In genomic region chr5:53024535-53024934, GRCh38 we compare ENCODE assay signal across 24 cellular contexts. TPM values are rescaled to one million over a fixed set of nuclear protein-coding genes. Genes with fewer than 3 reads are reported as not detected.
DNase-seq lines count a peak whose midpoint lies in the region; ATAC-seq, FAIRE-seq and TF ChIP-seq lines count a peak whose summit lies in the region.
"Had no signal": no experiment of that assay in that cellular context is flagged by ENCODE, and none has a peak within 500 bp of the region (broad histone marks: within the 10 kb centered on the region; RNA-seq: fewer than 3 reads in every experiment).

No MANE protein-coding gene starts in this region.

- H3K27ac Mint-ChIP-seq in activated CD8-positive, alpha-beta memory T cell treated with anti-CD3 and anti-CD28 coated beads, Interleukin-2, amount 10 ng/mL, durations not matched to agents 7 days and 5 days: no peak overlapping the region
- H3K27ac Mint-ChIP-seq: activated naive CD4-positive, alpha-beta T cell treated with anti-CD3 and anti-CD28 coated beads, Interleukin-2, amount 50 U/mL, for 72 hours; CD4-positive, CD25-positive, alpha-beta regulatory T cell; memory B cell; naive thymus-derived CD8-positive, alpha-beta T cell; stimulated activated naive CD8-positive, alpha-beta T cell treated with anti-CD3 and anti-CD28 coated beads, Interleukin-15, Interleukin-2, amounts not matched to agents 100 ng/mL and 50 ng/mL, for 24 hours; type B pancreatic cell had no signal

- H3K27me3 ChIP-seq in HepG2 (ENCODE audit: control insufficient read depth in 1 of 2, insufficient read depth in 2 of 2, low read length in 2 of 2): no peaks in the 10 kb centered on the region
- no peaks in the 10 kb centered on the region for H3K27me3 ChIP-seq in right lobe of liver
- no peaks in the 10 kb centered on the region for H3K27me3 ChIP-seq in brain microvascular endothelial cell (replicated peaks)
- no peaks in the 10 kb centered on the region for H3K27me3 ChIP-seq in lower lobe of right lung (ENCODE audit: low read depth)
- H3K27me3 ChIP-seq: MG63 had no signal

- H3K9me3 ChIP-seq in HepG2 (ENCODE audit: low read length) (no peaks in the 10 kb centered on the region), right lobe of liver (no peaks in the 10 kb centered on the region), lower lobe of right lung (no peaks in the 10 kb centered on the region)
- H3K9me3 ChIP-seq: MG63 had no signal

- 95% methylated on average over 4 of the region's 4 CpGs for WGBS in HepG2 (ENCODE audit: low lambda C conversion rate)
- 61% methylated on average over 4 of the region's 4 CpGs for WGBS in right lobe of liver (ENCODE audit: insufficient coverage, low coverage, low lambda C conversion rate, missing lambda C conversion rate)

- DNase-seq in HepG2 (ENCODE audit: low spot score) (no peak), right lobe of liver (no peak), brain microvascular endothelial cell (no peak), lower lobe of right lung (no peak), AG08396 (ENCODE audit: low spot score) (no peak)
- DNase-seq in activated CD4-positive, alpha-beta T cell treated with anti-CD3 and anti-CD28 coated beads for 1 hour: no peak
- no peak for DNase-seq in activated CD8-positive, alpha-beta memory T cell treated with anti-CD3 and anti-CD28 coated beads, Interleukin-2, amount 10 ng/mL, durations not matched to agents 7 days and 5 days
- DNase-seq: ACHN; erythroblast; kidney glomerular epithelial cell; naive thymus-derived CD8-positive, alpha-beta T cell; NCI-H1436 treated with DMSO at 0.1 percent for 48 hours; NCI-H2171; retina; Right ventricle myocardium superior; stimulated activated CD4-positive, alpha-beta T cell treated with anti-CD3 and anti-CD28 coated beads, Interleukin-12 subunit alpha, Interleukin-12 subunit beta, amount 100 ng/mL, for 4 hours had no signal

- POLR2A ChIA-PET in HepG2 (lab: Yijun Ruan, JAX): interaction anchor here (2.4 kb wide), 1 partner anchor 7 kb away, joined by 8 read pairs; no protein-coding TSS in a partner anchor

- H3K4me3 Mint-ChIP-seq in activated CD8-positive, alpha-beta memory T cell treated with anti-CD3 and anti-CD28 coated beads, Interleukin-2, amount 10 ng/mL, durations not matched to agents 7 days and 5 days: no peak overlapping the region
- H3K4me3 Mint-ChIP-seq: CD4-positive, CD25-positive, alpha-beta regulatory T cell; memory B cell; naive thymus-derived CD8-positive, alpha-beta T cell; stimulated activated naive CD8-positive, alpha-beta T cell treated with anti-CD3 and anti-CD28 coated beads, Interleukin-15, Interleukin-2, amounts not matched to agents 100 ng/mL and 50 ng/mL, for 24 hours; type B pancreatic cell had no signal

- H3K9me3 Mint-ChIP-seq in activated CD8-positive, alpha-beta memory T cell treated with anti-CD3 and anti-CD28 coated beads, Interleukin-2, amount 10 ng/mL, durations not matched to agents 7 days and 5 days (ENCODE audit: low read depth): no peaks in the 10 kb centered on the region
- H3K9me3 Mint-ChIP-seq: activated naive CD4-positive, alpha-beta T cell treated with anti-CD3 and anti-CD28 coated beads, Interleukin-2, amount 50 U/mL, for 72 hours; CD4-positive, CD25-positive, alpha-beta regulatory T cell; memory B cell; naive thymus-derived CD8-positive, alpha-beta T cell; stimulated activated naive CD8-positive, alpha-beta T cell treated with anti-CD3 and anti-CD28 coated beads, Interleukin-15, Interleukin-2, amounts not matched to agents 100 ng/mL and 50 ng/mL, for 24 hours; type B pancreatic cell had no signal

- intact Hi-C loops in HepG2 (cut with micrococcal nuclease; ENCODE audit: unreplicated experiment) (no loop called here), right lobe of liver (cut with DNase I) (no loop called here), lower lobe of right lung (cut with DNase I) (no loop called here)

- peaks cover 94% of the 10 kb centered on the region for H3K4me1 ChIP-seq in HepG2 (ENCODE audit: insufficient read depth, low read length)
- H3K4me1 ChIP-seq in right lobe of liver: no peaks in the 10 kb centered on the region
- H3K4me1 ChIP-seq in lower lobe of right lung: peaks cover 32% of the 10 kb centered on the region

- in situ Hi-C loops in HepG2 (cut with HindIII; ENCODE audit: extremely low pct_ligation_motif_present, low pct_unique_long_range_greater_than_20kb) (no loop called here), brain microvascular endothelial cell (cut with HindIII; ENCODE audit: low pct_ligation_motif_present, low sequenced_read_pairs) (no loop called here)

- no TSS peak for BruUV-seq in HepG2 (replicated peaks; lab: Mats Ljungman, UMichigan)

- H3K4me2 ChIP-seq in HepG2 (ENCODE audit: low read depth, low read length): peak overlapping the region; percentile 11; the same call in 1 of the 2 replicates

- H3K9ac ChIP-seq in HepG2 (ENCODE audit: insufficient read depth, low read depth, low read length): no peak overlapping the region

- TF ChIP-seq POLR2A in HepG2 (IDR thresholded peaks at IDR 0.05; ENCODE audit: insufficient read depth in 1 of 2, low read depth in 2 of 2, low read length in 2 of 2) (no peak), right lobe of liver (IDR thresholded peaks at IDR 0.05) (no peak)

- peaks cover 3% of the 10 kb centered on the region; the same call in 1 of the 2 replicates for H4K20me1 ChIP-seq in HepG2 (ENCODE audit: insufficient read depth, low read length)

- no peak for FAIRE-seq in HepG2 (lab: Jason Lieb, UNC)
- FAIRE-seq: H54 had no signal

- no peak for TF ChIP-seq RAD21 in HepG2 (CRISPR knock-in tag; IDR thresholded peaks at IDR 0.05)

- H3K27ac ChIP-seq in HepG2 (ENCODE audit: extremely low read length, insufficient read depth, low read length) (no peak overlapping the region), right lobe of liver (no peak overlapping the region), brain microvascular endothelial cell (peak overlapping the region; percentile 58), lower lobe of right lung (peak overlapping the region; percentile 8)

- H3K4me3 ChIP-seq in HepG2 (replicated peaks in 1 of 3; ENCODE audit: insufficient read depth in 1 of 3, low read depth in 2 of 3, low read length in 3 of 3) (no peak overlapping the region), right lobe of liver (no peak overlapping the region), brain microvascular endothelial cell (ENCODE audit: low read depth, low read length) (no peak overlapping the region), lower lobe of right lung (no peak overlapping the region)
- H3K4me3 ChIP-seq: MG63 had no signal

- no peak overlapping the region for H2AFZ ChIP-seq in HepG2 (ENCODE audit: low read length)

- H3K27me3 Mint-ChIP-seq in activated CD8-positive, alpha-beta memory T cell treated with anti-CD3 and anti-CD28 coated beads, Interleukin-2, amount 10 ng/mL, durations not matched to agents 7 days and 5 days: no peaks in the 10 kb centered on the region
- H3K27me3 Mint-ChIP-seq: type B pancreatic cell had no signal

- H3K36me3 ChIP-seq in HepG2 (replicated peaks in 1 of 2; ENCODE audit: control insufficient read depth in 1 of 2, insufficient read depth in 2 of 2, low read length in 2 of 2) (peaks cover 5 to 26% of the 10 kb centered on the region in 2 experiments; a peak in 3 of 5 replicates), right lobe of liver (no peaks in the 10 kb centered on the region), brain microvascular endothelial cell (replicated peaks) (peaks cover 5% of the 10 kb centered on the region), lower lobe of right lung (no peaks in the 10 kb centered on the region)
- H3K36me3 ChIP-seq: MG63 had no signal

- peaks cover 66% of the 10 kb centered on the region for H3K79me2 ChIP-seq in HepG2 (ENCODE audit: insufficient read depth, low read length)

- TF ChIP-seq EP300 in HepG2 (IDR thresholded peaks at IDR 0.05; ENCODE audit: low read depth in 2 of 2, low read length in 2 of 2) (no peak), HepG2 (CRISPR knock-in tag; IDR thresholded peaks at IDR 0.05; ENCODE audit: borderline replicate concordance) (no peak)

- no peak for TF ChIP-seq CTCF in HepG2 (CRISPR knock-in tag; IDR thresholded peaks at IDR 0.05)
- no peak for TF ChIP-seq CTCF in right lobe of liver (IDR thresholded peaks at IDR 0.05)
- no peak for TF ChIP-seq CTCF in brain microvascular endothelial cell (IDR thresholded peaks at IDR 0.05; ENCODE audit: low read depth, low read length, missing control alignments)
- TF ChIP-seq CTCF in lower lobe of right lung (IDR thresholded peaks at IDR 0.05): no peak

- ATAC-seq in HepG2: no peak
- ATAC-seq in right lobe of liver: no peak
- ATAC-seq in lower lobe of right lung: peak in 1 of 2 donors; percentile 14
- ATAC-seq in HG02763 (IDR thresholded peaks at IDR 0.05; ENCODE audit: unreplicated experiment): no peak
- ATAC-seq in activated CD8-positive, alpha-beta memory T cell treated with anti-CD3 and anti-CD28 coated beads, Interleukin-2, amount 10 ng/mL, durations not matched to agents 7 days and 5 days: no peak
- ATAC-seq: naive thymus-derived CD8-positive, alpha-beta T cell had no signal

- CTCF ChIA-PET in HepG2 (lab: Yijun Ruan, JAX; ENCODE audit: low intra/inter-chr PET ratio, low total read pairs): no interaction called here
- CTCF ChIA-PET in activated CD8-positive, alpha-beta memory T cell treated with anti-CD3 and anti-CD28 coated beads, Interleukin-2, amount 10 ng/mL, durations not matched to agents 7 days and 5 days (lab: Charles Lee): interaction anchor here (0.9 to 2.5 kb wide), 8 partner anchors 8 to 76 kb away, joined by 3 to 7 read pairs (median 4); no protein-coding TSS in a partner anchor

- H3K4me1 Mint-ChIP-seq in activated CD8-positive, alpha-beta memory T cell treated with anti-CD3 and anti-CD28 coated beads, Interleukin-2, amount 10 ng/mL, durations not matched to agents 7 days and 5 days: peaks cover 15% of the 10 kb centered on the region
- H3K4me1 Mint-ChIP-seq: CD4-positive, CD25-positive, alpha-beta regulatory T cell; memory B cell; naive thymus-derived CD8-positive, alpha-beta T cell had no signal

- H3K36me3 Mint-ChIP-seq in activated CD8-positive, alpha-beta memory T cell treated with anti-CD3 and anti-CD28 coated beads, Interleukin-2, amount 10 ng/mL, durations not matched to agents 7 days and 5 days: peaks cover 40% of the 10 kb centered on the region
- H3K36me3 Mint-ChIP-seq: activated naive CD4-positive, alpha-beta T cell treated with anti-CD3 and anti-CD28 coated beads, Interleukin-2, amount 50 U/mL, for 72 hours; CD4-positive, CD25-positive, alpha-beta regulatory T cell; memory B cell; naive thymus-derived CD8-positive, alpha-beta T cell; type B pancreatic cell had no signal

RNA-seq across cellular contexts. Expression of gene ITGA2, which starts 35.4 kb away (rescaled TPM):
- total RNA-seq in HepG2 (2016; rRNA removed; fragmentation: Illumina TruSeq; extraction: Trizol): 10.2 and 15.8 TPM in 2 replicates
- total RNA-seq in HepG2 (2016; cell fraction: cytosol; rRNA removed; fragmentation: Illumina TruSeq; extraction: Trizol; ENCODE audit: low read depth): 0.79 and 0.91 TPM in 2 replicates
- total RNA-seq in HepG2 (2016; cell fraction: insoluble cytoplasmic fraction; rRNA removed; fragmentation: Illumina TruSeq; extraction: Trizol): 9.7 and 15.3 TPM in 2 replicates
- total RNA-seq in HepG2 (2016; cell fraction: membrane; rRNA removed; fragmentation: Illumina TruSeq; extraction: Trizol): 2.3 and 3.0 TPM in 2 replicates
- total RNA-seq in HepG2 (2016; cell fraction: nucleus; rRNA removed; fragmentation: Illumina TruSeq; extraction: Trizol): 25.3 and 27.8 TPM in 2 replicates
- polyA plus RNA-seq in HepG2 (2011; rRNA removed): 49.3 and 58.3 TPM in 2 replicates
- 24.9 and 38.8 TPM in 2 replicates for polyA plus RNA-seq in HepG2 (2011; cell fraction: cytosol; rRNA removed)
- polyA plus RNA-seq in HepG2 (2011; cell fraction: nucleus; rRNA removed): 27.4 and 30.0 TPM in 2 replicates
- polyA plus RNA-seq in HepG2 (2012): 40.3 and 49.9 TPM in 2 replicates
- 0.17 and 0.20 TPM in 2 replicates for polyA plus RNA-seq in HepG2 (2016; cell fraction: cytosol; fragmentation: Illumina TruSeq; extraction: Trizol; ENCODE audit: low read depth)
- 3.7 TPM in 2 replicates for polyA plus RNA-seq in HepG2 (2016; cell fraction: insoluble cytoplasmic fraction; fragmentation: Illumina TruSeq; extraction: Trizol; ENCODE audit: low read depth)
- polyA plus RNA-seq in HepG2 (2016; cell fraction: membrane; fragmentation: Illumina TruSeq; extraction: Trizol; ENCODE audit: low read depth): 0.45 and 0.72 TPM in 2 replicates
- 15.1 and 16.2 TPM in 2 replicates for polyA plus RNA-seq in HepG2 (2016; cell fraction: nucleus; fragmentation: Illumina TruSeq; extraction: Trizol; ENCODE audit: insufficient read depth, low read depth)
- polyA minus RNA-seq in HepG2 (2011; rRNA and poly(A)+ RNA removed; ENCODE audit: low replicate concordance): 19.4 and 121 TPM in 2 replicates
- 105 and 135 TPM in 2 replicates for polyA minus RNA-seq in HepG2 (2011; cell fraction: cytosol; rRNA and poly(A)+ RNA removed)
- 209 and 232 TPM in 2 replicates for polyA minus RNA-seq in HepG2 (2011; cell fraction: nucleus; rRNA and poly(A)+ RNA removed)
- 1 to 10 TPM in 1 of 6 experiments, under 1 TPM in 5; 0.11 to 1.6 (median 0.40) TPM for total RNA-seq in right lobe of liver
- 7.4 TPM for total RNA-seq in lower lobe of right lung
- 10 to 100 TPM; 17.6 to 37.0 TPM for total RNA-seq in activated CD8-positive, alpha-beta memory T cell treated with anti-CD3 and anti-CD28 coated beads, Interleukin-2, amount 10 ng/mL, durations not matched to agents 7 days and 5 days
- total RNA-seq: naive thymus-derived CD8-positive, alpha-beta T cell had no signal

Comparison
In these comparisons a context has a peak if more than half of its experiments do, and no peak if none do; other contexts are left out.
1. H3K27ac ChIP-seq: peak in brain microvascular endothelial cell (single experiment) and lower lobe of right lung (single experiment); none in HepG2 (single experiment) and right lobe of liver (0 of 3).